ENCODE assay signal across 8 cellular contexts in genomic region chr11:17734418-17734911, GRCh38. TPM values are rescaled to one million over a fixed set of nuclear protein-coding genes. Genes with fewer than 3 reads are reported as not detected.
DNase-seq lines count a peak whose midpoint lies in the region; ATAC-seq and TF ChIP-seq lines count a peak whose summit lies in the region.

KCNC1 (plus strand) TSS chr11:17734781; CDS start chr11:17736003, 1,222 bp downstream.

- H3K27ac ChIP-seq in cardiac muscle cell, result no peak within 1 kb of the TSS

- H3K4me3 ChIP-seq in cardiac muscle cell, result peak within 1 kb of the TSS; percentile 37

- POLR2A ChIA-PET in WTC11 (lab: Charles Lee), result no interaction called here

- peaks cover 60% of the 10 kb centered on the region for H3K27me3 ChIP-seq in cardiac muscle cell

- H3K4me3 Mint-ChIP-seq in WTC11 (peak within 1 kb of the TSS; percentile 69), progenitor cell of endocrine pancreas (ENCODE audit: low read depth) (peak within 1 kb of the TSS; percentile 75)

- no peak within 1 kb of the TSS for H3K27ac Mint-ChIP-seq in WTC11
- H3K27ac Mint-ChIP-seq in progenitor cell of endocrine pancreas, result peak within 1 kb of the TSS; percentile 92

- H3K36me3 Mint-ChIP-seq in WTC11, result no peaks in the 10 kb centered on the region
- peaks cover 1% of the 10 kb centered on the region for H3K36me3 Mint-ChIP-seq in progenitor cell of endocrine pancreas (ENCODE audit: insufficient read depth)

- peaks cover 11% of the 10 kb centered on the region for H3K4me1 Mint-ChIP-seq in WTC11
- peaks cover 11% of the 10 kb centered on the region for H3K4me1 Mint-ChIP-seq in progenitor cell of endocrine pancreas (ENCODE audit: low read depth)

- H3K4me1 ChIP-seq in cardiac muscle cell (ENCODE audit: low read depth), result peaks cover 5% of the 10 kb centered on the region

- ATAC-seq in WTC11 (peak; percentile 38), GM18909 (IDR thresholded peaks at IDR 0.05; ENCODE audit: poor library complexity, unreplicated experiment) (no peak)

- in situ Hi-C loops in KBM-7 (cut with MboI; ENCODE audit: low pct_unique_long_range_greater_than_20kb, low sequenced_read_pairs), result loop anchor here (10.0 kb wide), 1 partner anchor 240 kb away; no protein-coding TSS in a partner anchor

- TF ChIP-seq CTCF in WTC11 (IDR thresholded peaks at IDR 0.05) (no peak), cardiac muscle cell (IDR thresholded peaks at IDR 0.05; ENCODE audit: low read depth, low read length) (no peak), progenitor cell of endocrine pancreas (IDR thresholded peaks at IDR 0.05; ENCODE audit: unreplicated experiment) (no peak)

- H3K9me3 ChIP-seq in cardiac muscle cell (ENCODE audit: low read depth), result no peaks in the 10 kb centered on the region

- no peaks in the 10 kb centered on the region for H3K36me3 ChIP-seq in cardiac muscle cell

- CTCF ChIA-PET in WTC11 (lab: Charles Lee), result interaction anchor here (0.9 to 4.3 kb wide), 23 partner anchors 9 to 244 kb away, joined by 3 to 83 read pairs (median 6); partner anchors contain the start of gene MYOD1

- H3K9me3 Mint-ChIP-seq in WTC11, result no peaks in the 10 kb centered on the region
- no peaks in the 10 kb centered on the region for H3K9me3 Mint-ChIP-seq in progenitor cell of endocrine pancreas (ENCODE audit: low read depth)

- H3K27me3 Mint-ChIP-seq in WTC11 (ENCODE audit: low read depth) (peaks cover 33% of the 10 kb centered on the region), progenitor cell of endocrine pancreas (peaks cover 51% of the 10 kb centered on the region)

- DNase-seq in DMS53 (lab: John Stamatoyannopoulos, UW) (peak; percentile 88), KBM-7 (peak; percentile 32), WTC11 (ENCODE audit: low spot score) (peak; percentile 62), cardiac muscle cell (ENCODE audit: low read depth in 1 of 2, low spot score in 1 of 2) (peak; percentile 55 to 82), progenitor cell of endocrine pancreas (ENCODE audit: low spot score, unreplicated experiment) (peak; percentile 41), HUDEP-2 (lab: John Stamatoyannopoulos, UW; ENCODE audit: unreplicated experiment in 76 of 76) (no peak), RKO (ENCODE audit: low spot score) (no peak)

TF ChIP-seq in WTC11, 78 proteins besides CTCF, POLR2A, EP300 and RAD21:
- 0 out of 2 replicates have a peak, but pooled peaks have one; percentile 20 for TF ChIP-seq TEAD1 (CRISPR knock-in tag; IDR thresholded peaks at IDR 0.05)
- TF ChIP-seq IRF1 (CRISPR knock-in tag; IDR thresholded peaks at IDR 0.05), result no peak
- TF ChIP-seq ZNF423 (CRISPR knock-in tag; IDR thresholded peaks at IDR 0.05), result no peak; the same call in 1 of the 2 replicates
- no peak for TF ChIP-seq ZNF317 (CRISPR knock-in tag; IDR thresholded peaks at IDR 0.05; ENCODE audit: borderline replicate concordance, low read depth)
- no peak for TF ChIP-seq GRHL2 (CRISPR knock-in tag; IDR thresholded peaks at IDR 0.05; ENCODE audit: insufficient replicate concordance, severe bottlenecking)
- TF ChIP-seq, protein P1, sequence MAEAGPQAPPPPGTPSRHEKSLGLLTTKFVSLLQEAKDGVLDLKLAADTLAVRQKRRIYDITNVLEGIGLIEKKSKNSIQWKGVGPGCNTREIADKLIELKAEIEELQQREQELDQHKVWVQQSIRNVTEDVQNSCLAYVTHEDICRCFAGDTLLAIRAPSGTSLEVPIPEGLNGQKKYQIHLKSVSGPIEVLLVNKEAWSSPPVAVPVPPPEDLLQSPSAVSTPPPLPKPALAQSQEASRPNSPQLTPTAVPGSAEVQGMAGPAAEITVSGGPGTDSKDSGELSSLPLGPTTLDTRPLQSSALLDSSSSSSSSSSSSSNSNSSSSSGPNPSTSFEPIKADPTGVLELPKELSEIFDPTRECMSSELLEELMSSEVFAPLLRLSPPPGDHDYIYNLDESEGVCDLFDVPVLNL (CRISPR knock-in tag; IDR thresholded peaks at IDR 0.05; ENCODE audit: borderline replicate concordance, low read depth), result no peak
- TF ChIP-seq OVOL2 (CRISPR knock-in tag; IDR thresholded peaks at IDR 0.05; ENCODE audit: borderline replicate concordance), result no peak
- TF ChIP-seq HMGXB4 (CRISPR knock-in tag; IDR thresholded peaks at IDR 0.05), result peak; percentile 43; the same call in 1 of the 2 replicates
- no peak for TF ChIP-seq ZNF121 (CRISPR knock-in tag; IDR thresholded peaks at IDR 0.05)
- no peak for TF ChIP-seq KAT7 (CRISPR knock-in tag; IDR thresholded peaks at IDR 0.05; ENCODE audit: borderline replicate concordance)
- TF ChIP-seq ZNF671 (CRISPR knock-in tag; IDR thresholded peaks at IDR 0.05), result no peak
- no peak for TF ChIP-seq ZNF263 (CRISPR knock-in tag; IDR thresholded peaks at IDR 0.05; ENCODE audit: low read depth)

RNA-seq across cellular contexts. Expression of gene KCNC1, which starts in this region (rescaled TPM):
- total RNA-seq in WTC11 (2021) (0.09 to 0.21 TPM (median 0.20 TPM) in 3 replicates), cardiac muscle cell (0.04 TPM in 1 of 2 replicates, not detected in the other), progenitor cell of endocrine pancreas (0.67 and 1.2 TPM in 2 replicates)
- 0.46 and 0.49 TPM in 2 replicates for polyA plus RNA-seq in cardiac muscle cell

Comparison
In these comparisons a context has a peak if more than half of its experiments do, and no peak if none do; other contexts are left out.
1. Peak in DNase-seq and ATAC-seq in WTC11; RNA of the gene not detected or under 1 TPM.
2. Peak in DNase-seq and H3K4me3 ChIP-seq in cardiac muscle cell; RNA of the gene not detected or under 1 TPM.
3. DNase-seq: peak in DMS53 (single experiment), KBM-7 (single experiment) and progenitor cell of endocrine pancreas (single experiment); none in HUDEP-2 (0 of 76) and RKO (single experiment).